Comparison of ENCODE assay signal across 30 cellular contexts in the genomic region with DNA sequence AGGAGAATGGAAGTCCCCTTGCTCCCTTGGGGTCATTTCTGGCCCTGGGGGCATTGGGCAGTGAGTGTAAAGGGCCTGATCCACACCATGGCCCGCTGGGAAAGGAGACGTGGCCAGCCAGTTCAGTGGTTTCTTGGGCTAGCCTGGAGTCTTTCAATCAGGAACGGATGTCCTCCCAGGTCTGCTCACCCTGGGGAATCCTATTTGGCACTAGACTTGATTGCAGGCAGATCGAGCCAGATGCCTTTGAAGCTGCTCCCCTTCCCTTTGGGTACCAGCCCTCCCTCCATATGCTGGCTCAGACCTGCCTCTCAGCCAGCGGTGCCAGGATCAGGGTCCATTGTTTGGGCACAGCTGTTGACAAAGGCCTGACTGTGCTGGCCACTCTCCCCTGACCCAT. TPM values are rescaled to one million over a fixed set of nuclear protein-coding genes. Genes with fewer than 3 reads are reported as not detected.
DNase-seq lines count a peak whose midpoint lies in the region; ATAC-seq and TF ChIP-seq lines count a peak whose summit lies in the region.
"Had no signal": no experiment of that assay in that cellular context is flagged by ENCODE, and none has a peak within 500 bp of the region (broad histone marks: within the 10 kb centered on the region; RNA-seq: fewer than 3 reads in every experiment).

No MANE protein-coding gene starts in this region.

- H3K4me3 Mint-ChIP-seq in stimulated activated memory B cell treated with anti-CD40 and anti-IgM and Interleukin-4, amounts not matched to agents 10 μg/mL and 1 μg/mL and 100 μg/mL, for 72 hours, result no peak overlapping the region
- H3K4me3 Mint-ChIP-seq: activated B cell treated with CpG ODN at 0.5 μM for 24 hours; activated naive CD8-positive, alpha-beta T cell treated with anti-CD3 and anti-CD28 coated beads for 36 hours; CD4-positive, alpha-beta T cell; endodermal cell; natural killer cell; stimulated activated effector memory CD8-positive, alpha-beta T cell treated with anti-CD3 and anti-CD28 coated beads, Interleukin-12 subunit alpha, Interleukin-12 subunit beta, amount 100 ng/mL, for 72 hours; T-cell had no signal

- POLR2A ChIA-PET in GM10248 (lab: Yijun Ruan, JAX), result no interaction called here
- POLR2A ChIA-PET in HEK293T (lab: Yijun Ruan, JAX), result no interaction called here

- H2AK5ac ChIP-seq in mesenchymal stem cell (ENCODE audit: low read length, severe bottlenecking), result peak overlapping the region; percentile 76

- H3K27me3 Mint-ChIP-seq in stimulated activated memory B cell treated with anti-CD40 and anti-IgM and Interleukin-4, amounts not matched to agents 10 μg/mL and 1 μg/mL and 100 μg/mL, for 72 hours, result peaks cover 8% of the 10 kb centered on the region
- H3K27me3 Mint-ChIP-seq: activated B cell treated with CpG ODN at 0.5 μM for 24 hours; CD4-positive, alpha-beta T cell; T-cell had no signal

- H2AFZ ChIP-seq in mesenchymal stem cell (ENCODE audit: low read depth, low read length), result no peak overlapping the region

- no peak overlapping the region for H3K4me3 ChIP-seq in mesenchymal stem cell (ENCODE audit: insufficient read depth in 1 of 2, low read depth in 1 of 2, low read length in 2 of 2)
- H3K4me3 ChIP-seq: esophagus squamous epithelium, gastrocnemius medialis, ovary had no signal

- peak overlapping the region; percentile 75 for H3K9ac ChIP-seq in mesenchymal stem cell (ENCODE audit: low read length)

- H3K36me3 Mint-ChIP-seq in stimulated activated memory B cell treated with anti-CD40 and anti-IgM and Interleukin-4, amounts not matched to agents 10 μg/mL and 1 μg/mL and 100 μg/mL, for 72 hours, result no peaks in the 10 kb centered on the region
- H3K36me3 Mint-ChIP-seq: activated naive CD8-positive, alpha-beta T cell treated with anti-CD3 and anti-CD28 coated beads for 36 hours; natural killer cell; stimulated activated effector memory CD8-positive, alpha-beta T cell treated with anti-CD3 and anti-CD28 coated beads, Interleukin-12 subunit alpha, Interleukin-12 subunit beta, amount 100 ng/mL, for 72 hours; T-cell had no signal

- TF ChIP-seq CTCF in GM10248 (IDR thresholded peaks at IDR 0.05; ENCODE audit: control extremely low read depth, extremely low read depth, low read depth, missing control alignments), result no peak

- H3K9me3 ChIP-seq in mesenchymal stem cell (ENCODE audit: control insufficient read depth, low read length), result no peaks in the 10 kb centered on the region
- H3K9me3 ChIP-seq: esophagus squamous epithelium, gastrocnemius medialis, ovary had no signal

- CTCF ChIA-PET in GM10248 (lab: Yijun Ruan, JAX), result no interaction called here
- CTCF ChIA-PET in HEK293T (lab: Yijun Ruan, JAX), result no interaction called here

- peak overlapping the region in 1 of 2 experiments; percentile 37 for H3K4ac ChIP-seq in mesenchymal stem cell (ENCODE audit: low read depth in 1 of 2, low read length in 2 of 2)

- peak; percentile 3 for DNase-seq in GM10248 (ENCODE audit: extremely low spot score)
- DNase-seq in RPMI7951 (ENCODE audit: low read depth), result peak; percentile 65
- no peak for DNase-seq in mesenchymal stem cell
- DNase-seq in GF-D8 (lab: John Stamatoyannopoulos, UW), result no peak
- no peak for DNase-seq in GDM1 (lab: John Stamatoyannopoulos, UW)
- no peak for DNase-seq in HEK293T (ENCODE audit: extremely low spot score)
- DNase-seq: activated B cell treated with CpG ODN at 0.5 μM for 24 hours; activated CD4-positive, alpha-beta T cell treated with anti-CD3 and anti-CD28 coated beads, Interleukin-2, amount 50 U/mL, for 4 hours; activated naive CD8-positive, alpha-beta T cell treated with anti-CD3 and anti-CD28 coated beads for 36 hours; activated T-cell treated with anti-CD3 and anti-CD28 coated beads for 4 hours; aorta; EL; endodermal cell; esophagus squamous epithelium; gastrocnemius medialis; natural killer cell; NCI-H1105 treated with DMSO at 0.1 percent for 48 hours; NCI-H1930; NCI-H226; NCI-H69; retina; RPMI8226; stimulated activated CD4-positive, alpha-beta T cell treated with anti-CD3 and anti-CD28 coated beads, Interleukin-4, amount 100 ng/mL, for 1 hour; T-cell had no signal

- H3K36me3 ChIP-seq in mesenchymal stem cell (ENCODE audit: control insufficient read depth in 1 of 2, insufficient read depth in 2 of 2, low read depth in 1 of 2, low read length in 2 of 2), result no peaks in the 10 kb centered on the region
- H3K36me3 ChIP-seq: esophagus squamous epithelium, gastrocnemius medialis, ovary had no signal

- peak overlapping the region; percentile 35 for H4K91ac ChIP-seq in mesenchymal stem cell (ENCODE audit: low read length)

- no peak overlapping the region for H3K23ac ChIP-seq in mesenchymal stem cell (ENCODE audit: low read length in 2 of 2)

- no peaks in the 10 kb centered on the region for H3K27me3 ChIP-seq in mesenchymal stem cell (ENCODE audit: control insufficient read depth in 1 of 2, insufficient read depth in 1 of 2, low read length in 2 of 2)
- H3K27me3 ChIP-seq: esophagus squamous epithelium, ovary had no signal

- H3K14ac ChIP-seq in mesenchymal stem cell (ENCODE audit: low read length in 2 of 2), result no peak overlapping the region

- H3K4me2 ChIP-seq in mesenchymal stem cell (ENCODE audit: low read length, poor library complexity, severe bottlenecking), result no peak overlapping the region

- H2BK120ac ChIP-seq in mesenchymal stem cell (ENCODE audit: low read depth, low read length), result no peak overlapping the region

- H2BK5ac ChIP-seq in mesenchymal stem cell (ENCODE audit: low read depth, low read length, poor library complexity, severe bottlenecking), result no peak overlapping the region

- H3K79me1 ChIP-seq in mesenchymal stem cell (replicated peaks; ENCODE audit: low read length, poor library complexity, severe bottlenecking), result no peaks in the 10 kb centered on the region

- no peaks in the 10 kb centered on the region for H3K9me3 Mint-ChIP-seq in stimulated activated memory B cell treated with anti-CD40 and anti-IgM and Interleukin-4, amounts not matched to agents 10 μg/mL and 1 μg/mL and 100 μg/mL, for 72 hours
- H3K9me3 Mint-ChIP-seq: activated B cell treated with CpG ODN at 0.5 μM for 24 hours; activated naive CD8-positive, alpha-beta T cell treated with anti-CD3 and anti-CD28 coated beads for 36 hours; CD4-positive, alpha-beta T cell; endodermal cell; natural killer cell; stimulated activated effector memory CD8-positive, alpha-beta T cell treated with anti-CD3 and anti-CD28 coated beads, Interleukin-12 subunit alpha, Interleukin-12 subunit beta, amount 100 ng/mL, for 72 hours; T-cell had no signal

- peak overlapping the region; percentile 39 for H3K27ac Mint-ChIP-seq in stimulated activated memory B cell treated with anti-CD40 and anti-IgM and Interleukin-4, amounts not matched to agents 10 μg/mL and 1 μg/mL and 100 μg/mL, for 72 hours
- H3K27ac Mint-ChIP-seq: activated B cell treated with CpG ODN at 0.5 μM for 24 hours; activated naive CD8-positive, alpha-beta T cell treated with anti-CD3 and anti-CD28 coated beads for 36 hours; CD4-positive, alpha-beta T cell; endodermal cell; natural killer cell; stimulated activated effector memory CD8-positive, alpha-beta T cell treated with anti-CD3 and anti-CD28 coated beads, Interleukin-12 subunit alpha, Interleukin-12 subunit beta, amount 100 ng/mL, for 72 hours; T-cell had no signal

- H2BK12ac ChIP-seq in mesenchymal stem cell (ENCODE audit: low read length in 2 of 2), result peak overlapping the region in 1 of 2 experiments; percentile 33

- peaks cover 13% of the 10 kb centered on the region for H3K4me1 ChIP-seq in mesenchymal stem cell (ENCODE audit: control insufficient read depth, insufficient read depth, low read depth, low read length)
- H3K4me1 ChIP-seq: esophagus squamous epithelium, gastrocnemius medialis had no signal

- WGBS in mesenchymal stem cell, result 99% methylated on average over 5 of the region's 5 CpGs

- peaks cover 10% of the 10 kb centered on the region for H3K4me1 Mint-ChIP-seq in stimulated activated memory B cell treated with anti-CD40 and anti-IgM and Interleukin-4, amounts not matched to agents 10 μg/mL and 1 μg/mL and 100 μg/mL, for 72 hours
- H3K4me1 Mint-ChIP-seq: endodermal cell; natural killer cell; stimulated activated effector memory CD8-positive, alpha-beta T cell treated with anti-CD3 and anti-CD28 coated beads, Interleukin-12 subunit alpha, Interleukin-12 subunit beta, amount 100 ng/mL, for 72 hours had no signal

- no peak for ATAC-seq in stimulated activated memory B cell treated with anti-CD40 and anti-IgM and Interleukin-4, amounts not matched to agents 10 μg/mL and 1 μg/mL and 100 μg/mL, for 72 hours
- no peak for ATAC-seq in HG02970 (IDR thresholded peaks at IDR 0.05; ENCODE audit: low FRiP score, unreplicated experiment)
- ATAC-seq: gastrocnemius medialis; natural killer cell; stimulated activated effector memory CD8-positive, alpha-beta T cell treated with anti-CD3 and anti-CD28 coated beads, Interleukin-12 subunit alpha, Interleukin-12 subunit beta, amount 100 ng/mL, for 72 hours; T-cell had no signal

- H3K27ac ChIP-seq in mesenchymal stem cell (ENCODE audit: low read length, poor library complexity, severe bottlenecking), result no peak overlapping the region
- H3K27ac ChIP-seq: ovary had no signal

- peak overlapping the region in 1 of 2 experiments; percentile 48 for H3K18ac ChIP-seq in mesenchymal stem cell (ENCODE audit: low read depth in 1 of 2, low read length in 2 of 2)

- no peak overlapping the region for H2BK15ac ChIP-seq in mesenchymal stem cell (ENCODE audit: low read depth, poor library complexity, severe bottlenecking)

- no peak overlapping the region for H4K8ac ChIP-seq in mesenchymal stem cell (ENCODE audit: low read length)

TF ChIP-seq in HEK293T, 16 proteins besides CTCF, POLR2A, EP300 and RAD21:
- TF ChIP-seq, protein P1, sequence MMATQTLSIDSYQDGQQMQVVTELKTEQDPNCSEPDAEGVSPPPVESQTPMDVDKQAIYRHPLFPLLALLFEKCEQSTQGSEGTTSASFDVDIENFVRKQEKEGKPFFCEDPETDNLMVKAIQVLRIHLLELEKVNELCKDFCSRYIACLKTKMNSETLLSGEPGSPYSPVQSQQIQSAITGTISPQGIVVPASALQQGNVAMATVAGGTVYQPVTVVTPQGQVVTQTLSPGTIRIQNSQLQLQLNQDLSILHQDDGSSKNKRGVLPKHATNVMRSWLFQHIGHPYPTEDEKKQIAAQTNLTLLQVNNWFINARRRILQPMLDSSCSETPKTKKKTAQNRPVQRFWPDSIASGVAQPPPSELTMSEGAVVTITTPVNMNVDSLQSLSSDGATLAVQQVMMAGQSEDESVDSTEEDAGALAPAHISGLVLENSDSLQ (IDR thresholded peaks at IDR 0.05), result no peak
- TF ChIP-seq FOXM1 (IDR thresholded peaks at IDR 0.05; ENCODE audit: borderline replicate concordance), result no peak
- TF ChIP-seq L3MBTL2 (conservative IDR thresholded peaks at IDR 0.05), result no peak

RNA-seq across cellular contexts. Expression of gene FBLN7, which starts 11.0 kb away (rescaled TPM):
- 10.2 and 10.4 TPM in 2 replicates for total RNA-seq in RPMI7951 (2014; rRNA removed; shearing (Covaris generic))
- polyA plus RNA-seq in mesenchymal stem cell (2013, experiment 1 of 2), result 0.43 TPM
- 0.44 TPM for polyA plus RNA-seq in mesenchymal stem cell (2013, experiment 2 of 2)
- total RNA-seq: SK-MEL-5 had no signal

Comparison
In these comparisons a context has a peak if more than half of its experiments do, and no peak if none do; other contexts are left out.
1. DNase-seq: peak in GM10248 (single experiment) and RPMI7951 (single experiment); none in mesenchymal stem cell (single experiment), GF-D8 (single experiment), GDM1 (single experiment) and HEK293T (single experiment).